11 cellular contexts compared by ENCODE assay signal in genomic region chr4:110108470-110108869, GRCh38.
DNase-seq lines count a peak whose midpoint lies in the region; ATAC-seq and TF ChIP-seq lines count a peak whose summit lies in the region.
"Had no signal": no experiment of that assay in that cellular context is flagged by ENCODE, and none has a peak within 500 bp of the region (broad histone marks: within the 10 kb centered on the region; RNA-seq: fewer than 3 reads in every experiment).

No MANE protein-coding gene starts in this region.

- no peaks in the 10 kb centered on the region for H3F3A ChIP-seq in DOHH2 (ENCODE audit: control insufficient read depth, insufficient read depth)

- H3K9ac ChIP-seq in SK-N-MC (ENCODE audit: insufficient read length), result no peak overlapping the region

- H3K4me2 ChIP-seq in DOHH2 (ENCODE audit: low read length), result 0 out of 2 replicates have a peak overlapping the region, but pooled peaks have one; percentile 10

- H3K9me2 ChIP-seq in DOHH2 (replicated peaks; ENCODE audit: control insufficient read depth, low read length), result no peaks in the 10 kb centered on the region

- no peaks in the 10 kb centered on the region for H3K27me3 ChIP-seq in DOHH2 (ENCODE audit: control insufficient read depth, low read length)

- H3K4me3 ChIP-seq in DOHH2 (ENCODE audit: low read length) (no peak overlapping the region), SK-N-MC (no peak overlapping the region)

- H3K9me3 ChIP-seq in DOHH2 (ENCODE audit: control insufficient read depth, insufficient read depth, low read length), result no peaks in the 10 kb centered on the region
- no peaks in the 10 kb centered on the region for H3K9me3 ChIP-seq in SK-N-MC (ENCODE audit: low read depth, low read length)

- peaks cover 4% of the 10 kb centered on the region; the same call in 1 of the 2 replicates for H3K36me3 ChIP-seq in DOHH2 (ENCODE audit: control insufficient read depth, low read length)
- no peaks in the 10 kb centered on the region for H3K36me3 ChIP-seq in SK-N-MC (ENCODE audit: insufficient read depth, low read length)

- H4K20me1 ChIP-seq in DOHH2 (ENCODE audit: control insufficient read depth, insufficient read depth, low read depth, low read length), result no peaks in the 10 kb centered on the region

- ATAC-seq in GM19397 (IDR thresholded peaks at IDR 0.05; ENCODE audit: unreplicated experiment), result peak; percentile 90
- ATAC-seq in HG03045 (IDR thresholded peaks at IDR 0.05; ENCODE audit: unreplicated experiment), result peak; percentile 68

- TF ChIP-seq CTCF in DOHH2 (IDR thresholded peaks at IDR 0.05; ENCODE audit: low read depth, low read length, poor library complexity, severe bottlenecking), result no peak

- H3K4me1 ChIP-seq in DOHH2 (ENCODE audit: control insufficient read depth, low read length), result peaks cover 10% of the 10 kb centered on the region

- no peak for DNase-seq in SK-N-MC (ENCODE audit: low read depth, low spot score)
- DNase-seq in effector CD8-positive, alpha-beta T cell (lab: John Stamatoyannopoulos, UW), result no peak
- DNase-seq in NCI-H146 (lab: John Stamatoyannopoulos, UW), result no peak
- DNase-seq in NCI-H2171 treated with DMSO at 0.1 percent for 48 hours (lab: John Stamatoyannopoulos, UW), result no peak
- no peak for DNase-seq in SW 1271 (lab: John Stamatoyannopoulos, UW)
- DNase-seq: activated naive CD4-positive, alpha-beta T cell; HCEC 1CT; NCI-H187 treated with DMSO at 0.1 percent for 48 hours had no signal

- H3K27ac ChIP-seq in DOHH2 (ENCODE audit: low read depth, low read length) (no peak overlapping the region), SK-N-MC (peak overlapping the region; percentile 74; the same call in 1 of the 2 replicates)

- no peaks in the 10 kb centered on the region for H3K79me2 ChIP-seq in DOHH2 (ENCODE audit: control insufficient read depth, low read length)
